ENCODE assay signal across 2 cellular contexts in the genomic region with DNA sequence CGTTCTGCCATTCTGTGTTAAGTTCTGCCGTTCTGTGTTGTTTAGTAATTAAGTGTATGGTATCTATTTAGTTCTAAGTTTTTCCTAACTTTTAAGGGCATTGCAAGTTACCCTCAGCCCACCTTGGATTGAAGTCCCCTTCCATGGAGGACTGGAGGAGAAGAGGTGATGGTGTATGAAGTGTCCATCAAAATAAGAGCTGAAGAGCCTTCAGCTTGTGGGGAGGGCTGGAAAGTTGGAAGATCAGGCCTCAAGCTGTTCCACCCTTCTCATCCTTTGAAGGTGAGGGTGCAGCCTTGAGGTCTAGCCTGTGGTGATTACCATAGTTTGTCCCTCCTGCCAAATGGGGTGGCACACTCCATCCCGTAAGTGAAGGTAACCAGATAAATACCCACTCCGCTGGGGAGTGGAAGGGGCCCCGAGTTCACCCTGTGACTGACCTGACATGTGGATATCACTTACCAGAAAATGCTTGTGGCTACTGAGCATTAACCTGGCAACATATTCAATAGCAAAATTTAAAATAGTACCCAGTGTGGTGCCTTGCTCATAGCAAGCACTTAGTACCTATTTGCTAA.
TF ChIP-seq lines count a peak whose summit lies in the region.

No MANE protein-coding gene starts in this region.

TF ChIP-seq in SK-N-SH, 30 proteins besides CTCF, POLR2A, EP300 and RAD21:
- TF ChIP-seq RCOR1 (IDR thresholded peaks at IDR 0.05; ENCODE audit: low read length) (no peak), TCF12 (IDR thresholded peaks at IDR 0.05) (no peak), FOXJ3 (CRISPR knock-in tag; IDR thresholded peaks at IDR 0.05) (no peak), JUND (IDR thresholded peaks at IDR 0.05) (no peak), USF2 (IDR thresholded peaks at IDR 0.05; ENCODE audit: borderline replicate concordance, low read depth, low read length) (no peak), FOXM1 (IDR thresholded peaks at IDR 0.05; ENCODE audit: low read depth) (no peak), IRF3 (IDR thresholded peaks at IDR 0.05; ENCODE audit: low read depth, low read length) (no peak), GABPA (IDR thresholded peaks at IDR 0.05; ENCODE audit: low read depth) (no peak), MEF2A (IDR thresholded peaks at IDR 0.05; ENCODE audit: borderline replicate concordance, low read depth) (no peak), NFIC (IDR thresholded peaks at IDR 0.05; ENCODE audit: borderline replicate concordance) (no peak), CHD2 (IDR thresholded peaks at IDR 0.05; ENCODE audit: low read length, partially characterized antibody) (no peak), POLR2AphosphoS5 (IDR thresholded peaks at IDR 0.05; ENCODE audit: low read depth, low read length) (no peak)

TF ChIP-seq in SK-N-SH treated with all-trans-retinoic acid at 6 μM for 48 hours, 23 proteins besides CTCF, POLR2A, EP300 and RAD21:
- TF ChIP-seq ZNF70 (CRISPR knock-in tag; IDR thresholded peaks at IDR 0.05) (no peak), ESRRG (CRISPR knock-in tag; IDR thresholded peaks at IDR 0.05) (no peak), SNAI2 (CRISPR knock-in tag; IDR thresholded peaks at IDR 0.05) (no peak), ZNF565 (CRISPR knock-in tag; conservative IDR thresholded peaks at IDR 0.05; ENCODE audit: low read depth) (no peak), ZC3H10 (CRISPR knock-in tag; IDR thresholded peaks at IDR 0.05) (no peak), ZFP3 (CRISPR knock-in tag; IDR thresholded peaks at IDR 0.05) (no peak), TCF4 (CRISPR knock-in tag; IDR thresholded peaks at IDR 0.05; ENCODE audit: borderline replicate concordance) (no peak), ISL1 (CRISPR knock-in tag; IDR thresholded peaks at IDR 0.05) (no peak), TOX (CRISPR knock-in tag; IDR thresholded peaks at IDR 0.05; ENCODE audit: borderline replicate concordance) (no peak)
